Comparison of ENCODE assay signal across 1 cellular context in genomic region chr1:155191904-155192303, GRCh38.
TF ChIP-seq lines count a peak whose summit lies in the region.

No MANE protein-coding gene starts in this region.

TF ChIP-seq in WTC11, 78 proteins besides CTCF, POLR2A, EP300 and RAD21 (continued from another document):
- TF ChIP-seq PRDM15 (CRISPR knock-in tag; IDR thresholded peaks at IDR 0.05) (no peak), ESRRA (CRISPR knock-in tag; IDR thresholded peaks at IDR 0.05; ENCODE audit: borderline replicate concordance) (no peak), ZNF219 (CRISPR knock-in tag; IDR thresholded peaks at IDR 0.05; ENCODE audit: borderline replicate concordance) (no peak), HMGXB4 (CRISPR knock-in tag; IDR thresholded peaks at IDR 0.05) (no peak), NFE2L1 (CRISPR knock-in tag; IDR thresholded peaks at IDR 0.05) (no peak), ZNF512 (CRISPR knock-in tag; IDR thresholded peaks at IDR 0.05; ENCODE audit: borderline replicate concordance) (no peak), MLX (CRISPR knock-in tag; IDR thresholded peaks at IDR 0.05) (no peak), E2F5 (CRISPR knock-in tag; IDR thresholded peaks at IDR 0.05) (no peak), ATF1 (CRISPR knock-in tag; IDR thresholded peaks at IDR 0.05) (no peak), KAT7 (CRISPR knock-in tag; IDR thresholded peaks at IDR 0.05; ENCODE audit: borderline replicate concordance) (no peak), AFF4 (CRISPR knock-in tag; IDR thresholded peaks at IDR 0.05; ENCODE audit: borderline replicate concordance) (no peak), ATF6 (CRISPR knock-in tag; IDR thresholded peaks at IDR 0.05) (no peak)
